In the genomic region with DNA sequence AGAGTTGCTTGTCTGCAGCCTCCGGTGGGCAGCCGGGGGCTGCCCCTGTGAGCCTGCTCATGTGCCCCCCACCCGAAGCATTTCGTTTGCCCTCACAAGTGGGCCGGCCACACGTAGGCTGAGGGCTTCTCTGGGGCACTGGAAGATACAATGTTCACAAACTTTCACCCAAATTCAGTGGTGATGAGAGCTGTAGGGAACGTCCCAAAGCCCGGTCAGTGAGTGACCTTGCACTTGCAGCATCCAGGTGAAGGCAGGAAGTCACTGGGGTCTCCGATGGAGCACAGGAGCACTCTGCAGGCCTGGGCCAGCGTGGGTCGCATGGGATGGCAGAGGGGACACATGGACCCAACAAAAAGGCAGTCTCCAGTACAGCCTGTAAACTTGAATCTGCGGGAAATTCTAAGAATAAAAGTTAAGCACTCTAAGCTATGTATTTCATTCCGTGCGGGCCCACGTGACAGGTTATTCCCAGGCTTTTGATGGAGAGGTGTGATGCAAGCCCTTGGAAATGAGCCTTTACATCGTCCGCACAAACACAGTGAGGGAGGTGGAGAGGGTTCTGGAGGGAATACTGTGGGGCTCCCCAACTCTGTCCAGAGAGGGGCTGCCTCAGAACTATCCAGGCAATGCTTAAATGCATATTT, we compare ENCODE assay signal across 24 cellular contexts. TPM values are rescaled to one million over a fixed set of nuclear protein-coding genes. Genes with fewer than 3 reads are reported as not detected.
"Had no signal": no experiment of that assay in that cellular context is flagged by ENCODE, and none has a peak within 500 bp of the region (broad histone marks: within the 10 kb centered on the region; RNA-seq: fewer than 3 reads in every experiment).

No MANE protein-coding gene starts in this region.

- DNase-seq: activated CD4-positive, alpha-beta T cell treated with anti-CD3 and anti-CD28 coated beads for 4 hours; activated CD8-positive, alpha-beta T cell treated with anti-CD3 and anti-CD28 coated beads for 36 hours; activated gamma-delta T cell; activated naive CD4-positive, alpha-beta T cell treated with anti-CD3 and anti-CD28 coated beads for 36 hours; activated naive CD8-positive, alpha-beta T cell treated with anti-CD3 and anti-CD28 coated beads for 36 hours; activated T-cell treated with anti-CD3 and anti-CD28 coated beads, Interleukin-2, amount 50 U/mL, for 24 hours; anterior cingulate cortex; central memory CD4-positive, alpha-beta T cell; KG1; MV-4-11; NCI-H1092 treated with DMSO at 0.1 percent for 48 hours; NCI-H1436; NCI-H187; NCI-H2081; NCI-H446; NCI-H524; Peyer's patch; SHP77 treated with DMSO at 0.1 percent for 48 hours had no signal

- ATAC-seq: activated CD4-positive, CD25-positive, alpha-beta regulatory T cell treated with anti-CD3 and anti-CD28 coated beads, Interleukin-2, amount 50 U/mL, for 24 hours; activated CD8-positive, alpha-beta T cell treated with anti-CD3 and anti-CD28 coated beads for 36 hours had no signal

- H3K4me3 Mint-ChIP-seq: activated CD8-positive, alpha-beta T cell treated with anti-CD3 and anti-CD28 coated beads for 36 hours; activated naive CD4-positive, alpha-beta T cell treated with anti-CD3 and anti-CD28 coated beads for 36 hours; activated naive CD8-positive, alpha-beta T cell treated with anti-CD3 and anti-CD28 coated beads for 36 hours; activated T-cell treated with anti-CD3 and anti-CD28 coated beads, Interleukin-2, amount 50 U/mL, for 24 hours; activated T-helper 1 cell treated with anti-CD3 and anti-CD28 coated beads, Interleukin-12 subunit alpha, Interleukin-12 subunit beta, Interleukin-2, Interleukin-4 antibody, amounts not matched to agents 30 ng/mL and 10 ng/mL and 1 ng/mL, durations not matched to agents 14 hours and 24 hours and 36 hours; T-helper 1 cell treated with Interleukin-12 subunit alpha and Interleukin-12 subunit beta and Interleukin-4 antibody, amounts not matched to agents 30 μg/mL and 1 μg/mL, for 36 hours had no signal

- H3K9me3 ChIP-seq: breast epithelium, Peyer's patch had no signal

- H3K36me3 Mint-ChIP-seq: activated naive CD8-positive, alpha-beta T cell treated with anti-CD3 and anti-CD28 coated beads for 36 hours had no signal

- H3K27ac Mint-ChIP-seq: activated CD8-positive, alpha-beta T cell treated with anti-CD3 and anti-CD28 coated beads for 36 hours; activated naive CD4-positive, alpha-beta T cell treated with anti-CD3 and anti-CD28 coated beads for 36 hours; activated naive CD8-positive, alpha-beta T cell treated with anti-CD3 and anti-CD28 coated beads for 36 hours; activated T-cell treated with anti-CD3 and anti-CD28 coated beads, Interleukin-2, amount 50 U/mL, for 24 hours; activated T-helper 1 cell treated with anti-CD3 and anti-CD28 coated beads, Interleukin-12 subunit alpha, Interleukin-12 subunit beta, Interleukin-2, Interleukin-4 antibody, amounts not matched to agents 30 ng/mL and 10 ng/mL and 1 ng/mL, durations not matched to agents 14 hours and 24 hours and 36 hours; T-helper 1 cell treated with Interleukin-12 subunit alpha and Interleukin-12 subunit beta and Interleukin-4 antibody, amounts not matched to agents 30 μg/mL and 1 μg/mL, for 36 hours had no signal

- H3K4me3 ChIP-seq: breast epithelium, Peyer's patch had no signal

- H3K4me1 ChIP-seq: breast epithelium, Peyer's patch had no signal

- H3K27me3 ChIP-seq: breast epithelium, Peyer's patch had no signal

- H3K9me3 Mint-ChIP-seq: activated CD8-positive, alpha-beta T cell treated with anti-CD3 and anti-CD28 coated beads for 36 hours; activated naive CD4-positive, alpha-beta T cell treated with anti-CD3 and anti-CD28 coated beads for 36 hours; activated naive CD8-positive, alpha-beta T cell treated with anti-CD3 and anti-CD28 coated beads for 36 hours; activated T-cell treated with anti-CD3 and anti-CD28 coated beads, Interleukin-2, amount 50 U/mL, for 24 hours; activated T-helper 1 cell treated with anti-CD3 and anti-CD28 coated beads, Interleukin-12 subunit alpha, Interleukin-12 subunit beta, Interleukin-2, Interleukin-4 antibody, amounts not matched to agents 30 ng/mL and 10 ng/mL and 1 ng/mL, durations not matched to agents 14 hours and 24 hours and 36 hours; T-helper 1 cell treated with Interleukin-12 subunit alpha and Interleukin-12 subunit beta and Interleukin-4 antibody, amounts not matched to agents 30 μg/mL and 1 μg/mL, for 36 hours had no signal

- H3K36me3 ChIP-seq: breast epithelium, Peyer's patch had no signal

- H3K27ac ChIP-seq: breast epithelium, Peyer's patch had no signal

RNA-seq across cellular contexts. Expression of gene CNGA3, which starts 42.5 kb away (rescaled TPM):
- total RNA-seq: activated CD8-positive, alpha-beta T cell treated with anti-CD3 and anti-CD28 coated beads for 36 hours; activated naive CD4-positive, alpha-beta T cell treated with anti-CD3 and anti-CD28 coated beads for 36 hours; activated naive CD8-positive, alpha-beta T cell treated with anti-CD3 and anti-CD28 coated beads for 36 hours; activated T-helper 1 cell treated with anti-CD3 and anti-CD28 coated beads, Interleukin-12 subunit alpha, Interleukin-12 subunit beta, Interleukin-2, Interleukin-4 antibody, amounts not matched to agents 30 ng/mL and 10 ng/mL and 1 ng/mL, durations not matched to agents 14 hours and 24 hours and 36 hours; M059J; SK-MEL-5 had no signal
